ENCODE assay signal across 27 cellular contexts in the genomic region with DNA sequence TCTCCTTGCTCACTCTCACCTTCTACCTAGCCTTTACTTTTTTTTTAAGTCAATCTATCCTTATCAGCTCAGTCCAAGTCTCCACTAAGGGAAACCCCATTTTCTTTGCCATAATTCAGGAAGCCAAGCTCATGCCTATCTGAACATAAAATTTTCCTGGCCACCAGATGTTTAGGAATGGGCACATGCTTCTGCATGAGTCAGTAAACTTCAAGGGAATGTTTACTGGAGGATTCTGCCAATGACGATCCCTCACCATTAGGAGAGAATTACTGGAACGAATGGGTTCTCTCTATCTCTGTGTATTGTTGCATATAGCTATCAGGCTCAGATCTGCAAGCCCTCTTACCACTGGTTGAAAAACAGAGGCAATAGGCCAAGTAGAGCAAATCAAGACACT.
"Had no signal": no experiment of that assay in that cellular context is flagged by ENCODE, and none has a peak within 500 bp of the region (broad histone marks: within the 10 kb centered on the region; RNA-seq: fewer than 3 reads in every experiment).

No MANE protein-coding gene starts in this region.

- H3K27me3 ChIP-seq: foreskin keratinocyte, gastroesophageal sphincter, heart left ventricle, hepatocyte, left lung, right atrium auricular region, suprapubic skin, transverse colon, upper lobe of right lung, vagina had no signal

- H3K27ac ChIP-seq: coronary artery, foreskin keratinocyte, gastroesophageal sphincter, heart left ventricle, hepatocyte, left lung, prostate gland, right atrium auricular region, suprapubic skin, transverse colon, upper lobe of right lung, vagina had no signal

- H3K79me2 ChIP-seq: hepatocyte had no signal

- H2AFZ ChIP-seq: hepatocyte had no signal

- H3K36me3 ChIP-seq: gastroesophageal sphincter, heart left ventricle, left lung, prostate gland, right atrium auricular region, suprapubic skin, transverse colon, upper lobe of right lung, vagina had no signal

- DNase-seq: dermis blood vessel endothelial cell; effector memory CD4-positive, alpha-beta T cell; erythroblast; heart left ventricle; left cardiac atrium; left lung; naive thymus-derived CD8-positive, alpha-beta T cell; nephron progenitor cell; stimulated activated CD4-positive, alpha-beta T cell treated with anti-CD3 and anti-CD28 coated beads, Interleukin-12 subunit alpha, Interleukin-12 subunit beta, amount 100 ng/mL, for 4 hours; stimulated activated CD4-positive, alpha-beta T cell treated with anti-CD3 and anti-CD28 coated beads, Interleukin-1b, Interleukin-23, amount 100 ng/mL, for 48 hours; stimulated activated CD4-positive, alpha-beta T cell treated with anti-CD3 and anti-CD28 coated beads, Interleukin-4, amount 100 ng/mL, for 1 hour; stimulated activated CD8-positive, alpha-beta memory T cell treated with anti-CD3 and anti-CD28 coated beads, Interleukin-4, amount 100 ng/mL, for 48 hours; stimulated activated naive CD4-positive, alpha-beta T cell; stimulated activated naive CD8-positive, alpha-beta T cell treated with anti-CD3 and anti-CD28 coated beads, Interleukin-15, amount 100 ng/mL, for 72 hours; transverse colon; upper lobe of right lung had no signal

- H3K4me1 ChIP-seq: gastroesophageal sphincter, heart left ventricle, left lung, prostate gland, right atrium auricular region, suprapubic skin, transverse colon, upper lobe of right lung, vagina had no signal

- H3K4me3 ChIP-seq: coronary artery, gastroesophageal sphincter, heart left ventricle, hepatocyte, left lung, prostate gland, right atrium auricular region, smooth muscle cell, suprapubic skin, transverse colon, upper lobe of right lung, vagina had no signal

- FAIRE-seq: endothelial cell of umbilical vein had no signal

- H3K9me3 ChIP-seq: gastroesophageal sphincter, heart left ventricle, left lung, prostate gland, right atrium auricular region, suprapubic skin, transverse colon, upper lobe of right lung, vagina had no signal

- H3K4me2 ChIP-seq: hepatocyte, smooth muscle cell had no signal

- ATAC-seq: foreskin keratinocyte; gastroesophageal sphincter; heart left ventricle; left cardiac atrium; left lung; naive thymus-derived CD8-positive, alpha-beta T cell; sciatic nerve; stimulated activated naive CD8-positive, alpha-beta T cell treated with anti-CD3 and anti-CD28 coated beads, Interleukin-15, amount 100 ng/mL, for 72 hours; upper lobe of right lung had no signal
